Comparison of ENCODE assay signal across 29 cellular contexts in genomic region chr2:117411983-117412382, GRCh38.
DNase-seq lines count a peak whose midpoint lies in the region; ATAC-seq and TF ChIP-seq lines count a peak whose summit lies in the region.
"Had no signal": no experiment of that assay in that cellular context is flagged by ENCODE, and none has a peak within 500 bp of the region (broad histone marks: within the 10 kb centered on the region; RNA-seq: fewer than 3 reads in every experiment).

No MANE protein-coding gene starts in this region.

- no peaks in the 10 kb centered on the region for H3K79me2 ChIP-seq in OCI-LY3 (ENCODE audit: low read length)

- H3K4me3 ChIP-seq in OCI-LY3 (ENCODE audit: low read length): no peak overlapping the region
- H3K4me3 ChIP-seq: ovary, upper lobe of left lung had no signal

- H3K4me2 ChIP-seq in OCI-LY3 (ENCODE audit: low read length): no peak overlapping the region

- no peak overlapping the region for H3K9ac ChIP-seq in OCI-LY3 (ENCODE audit: low read length)

- DNase-seq in left kidney (ENCODE audit: low read depth, low spot score) (peak; percentile 16), NCI-H1417 (lab: John Stamatoyannopoulos, UW) (no peak), activated gamma-delta T cell treated with Interleukin-2 at 50 U/mL for 16 hours (no peak)
- DNase-seq in activated T-helper 2 cell treated with anti-CD3 and anti-CD28 coated beads, Interferon-gamma antibody, Interleukin-2, Interleukin-4, amounts not matched to agents 10 μg/mL and 5 μg/mL and 100 μg/mL, durations not matched to agents 14 hours and 24 hours and 36 hours (ENCODE audit: low spot score): no peak
- DNase-seq: activated CD4-positive, alpha-beta T cell treated with anti-CD3 and anti-CD28 coated beads for 36 hours; activated CD8-positive, alpha-beta memory T cell treated with anti-CD3 and anti-CD28 coated beads for 24 hours; activated naive CD4-positive, alpha-beta T cell treated with anti-CD3 and anti-CD28 coated beads for 36 hours; activated T-cell treated with anti-CD3 and anti-CD28 coated beads, Interleukin-2, amount 50 U/mL, for 24 hours; amniotic stem cell; CD4-positive, CD25-positive, alpha-beta regulatory T cell; cortex of kidney; DMS79; glutamatergic neuron; left cardiac atrium; mesendoderm; naive B cell; NCI-H1417 treated with DMSO at 0.1 percent for 48 hours; NCI-H2171; NCI-H526 treated with DMSO at 0.1 percent for 48 hours; ovary; SHP77 treated with DMSO at 0.1 percent for 48 hours; stimulated activated CD8-positive, alpha-beta memory T cell treated with anti-CD3 and anti-CD28 coated beads, Interleukin-4, amount 100 ng/mL, for 48 hours; T-cell; upper lobe of left lung had no signal

- H3K27me3 Mint-ChIP-seq in activated T-helper 2 cell treated with anti-CD3 and anti-CD28 coated beads, Interferon-gamma antibody, Interleukin-2, Interleukin-4, amounts not matched to agents 10 μg/mL and 5 μg/mL and 100 μg/mL, durations not matched to agents 14 hours and 24 hours and 36 hours (ENCODE audit: low read depth): no peaks in the 10 kb centered on the region
- H3K27me3 Mint-ChIP-seq: activated CD4-positive, alpha-beta T cell treated with anti-CD3 and anti-CD28 coated beads for 36 hours; activated T-cell treated with anti-CD3 and anti-CD28 coated beads, Interleukin-2, amount 50 U/mL, for 24 hours; CD4-positive, CD25-positive, alpha-beta regulatory T cell; naive B cell; T-cell had no signal

- H3K4me1 Mint-ChIP-seq in activated T-helper 2 cell treated with anti-CD3 and anti-CD28 coated beads, Interferon-gamma antibody, Interleukin-2, Interleukin-4, amounts not matched to agents 10 μg/mL and 5 μg/mL and 100 μg/mL, durations not matched to agents 14 hours and 24 hours and 36 hours (ENCODE audit: low read depth): no peaks in the 10 kb centered on the region
- H3K4me1 Mint-ChIP-seq: activated CD4-positive, alpha-beta T cell treated with anti-CD3 and anti-CD28 coated beads for 36 hours; CD4-positive, CD25-positive, alpha-beta regulatory T cell; naive B cell; T-cell had no signal

- no peak overlapping the region for H3K27ac Mint-ChIP-seq in activated T-helper 2 cell treated with anti-CD3 and anti-CD28 coated beads, Interferon-gamma antibody, Interleukin-2, Interleukin-4, amounts not matched to agents 10 μg/mL and 5 μg/mL and 100 μg/mL, durations not matched to agents 14 hours and 24 hours and 36 hours
- H3K27ac Mint-ChIP-seq: activated CD4-positive, alpha-beta T cell treated with anti-CD3 and anti-CD28 coated beads for 36 hours; activated naive CD4-positive, alpha-beta T cell treated with anti-CD3 and anti-CD28 coated beads for 36 hours; activated T-cell treated with anti-CD3 and anti-CD28 coated beads, Interleukin-2, amount 50 U/mL, for 24 hours; CD4-positive, CD25-positive, alpha-beta regulatory T cell; naive B cell; T-cell had no signal

- TF ChIP-seq CTCF in 22Rv1 (IDR thresholded peaks at IDR 0.05) (peak; percentile 13; the same call in 1 of the 2 replicates), GM12872 (IDR thresholded peaks at IDR 0.05; ENCODE audit: insufficient read depth, low read depth, low read length) (0 out of 3 replicates have a peak, but pooled peaks have one; percentile 5), OCI-LY3 (IDR thresholded peaks at IDR 0.05; ENCODE audit: low read depth, low read length) (peak; percentile 40)

- H3K9me3 Mint-ChIP-seq in activated T-helper 2 cell treated with anti-CD3 and anti-CD28 coated beads, Interferon-gamma antibody, Interleukin-2, Interleukin-4, amounts not matched to agents 10 μg/mL and 5 μg/mL and 100 μg/mL, durations not matched to agents 14 hours and 24 hours and 36 hours: peaks cover 11% of the 10 kb centered on the region
- H3K9me3 Mint-ChIP-seq: activated naive CD4-positive, alpha-beta T cell treated with anti-CD3 and anti-CD28 coated beads for 36 hours had no signal

- no peaks in the 10 kb centered on the region for H3K9me3 ChIP-seq in OCI-LY3 (ENCODE audit: insufficient read depth, low read length)
- H3K9me3 ChIP-seq: ovary, upper lobe of left lung had no signal

- no peaks in the 10 kb centered on the region for H3K36me3 Mint-ChIP-seq in activated T-helper 2 cell treated with anti-CD3 and anti-CD28 coated beads, Interferon-gamma antibody, Interleukin-2, Interleukin-4, amounts not matched to agents 10 μg/mL and 5 μg/mL and 100 μg/mL, durations not matched to agents 14 hours and 24 hours and 36 hours (ENCODE audit: low read depth)
- H3K36me3 Mint-ChIP-seq: CD4-positive, CD25-positive, alpha-beta regulatory T cell; naive B cell; T-cell had no signal

- no peak overlapping the region for H3K4me3 Mint-ChIP-seq in activated T-helper 2 cell treated with anti-CD3 and anti-CD28 coated beads, Interferon-gamma antibody, Interleukin-2, Interleukin-4, amounts not matched to agents 10 μg/mL and 5 μg/mL and 100 μg/mL, durations not matched to agents 14 hours and 24 hours and 36 hours (ENCODE audit: low read depth)
- H3K4me3 Mint-ChIP-seq: activated CD4-positive, alpha-beta T cell treated with anti-CD3 and anti-CD28 coated beads for 36 hours; activated naive CD4-positive, alpha-beta T cell treated with anti-CD3 and anti-CD28 coated beads for 36 hours; activated T-cell treated with anti-CD3 and anti-CD28 coated beads, Interleukin-2, amount 50 U/mL, for 24 hours; CD4-positive, CD25-positive, alpha-beta regulatory T cell; naive B cell; T-cell had no signal

- H3K27me3 ChIP-seq in OCI-LY3 (ENCODE audit: low read depth, low read length): no peaks in the 10 kb centered on the region
- H3K27me3 ChIP-seq: ovary, upper lobe of left lung had no signal

- intact Hi-C loops in activated T-helper 2 cell treated with anti-CD3 and anti-CD28 coated beads, Interferon-gamma antibody, Interleukin-2, Interleukin-4, amounts not matched to agents 10 μg/mL and 5 μg/mL and 100 μg/mL, durations not matched to agents 14 hours and 24 hours and 36 hours (cut with micrococcal nuclease): no loop called here

- no peak for ATAC-seq in HG03342 (IDR thresholded peaks at IDR 0.05; ENCODE audit: unreplicated experiment)
- ATAC-seq: activated CD4-positive, alpha-beta T cell treated with anti-CD3 and anti-CD28 coated beads for 36 hours; left cardiac atrium; sciatic nerve; T-cell had no signal

- H3K27ac ChIP-seq in 22Rv1 (no peak overlapping the region), OCI-LY3 (ENCODE audit: low read length) (no peak overlapping the region)
- H3K27ac ChIP-seq: ovary, upper lobe of left lung had no signal

- no peak overlapping the region for H2AFZ ChIP-seq in OCI-LY3 (ENCODE audit: low read depth, low read length)

- H4K20me1 ChIP-seq in OCI-LY3 (ENCODE audit: insufficient read depth, low read length): no peaks in the 10 kb centered on the region

- H3K36me3 ChIP-seq in OCI-LY3 (replicated peaks; ENCODE audit: low read depth, low read length): no peaks in the 10 kb centered on the region
- H3K36me3 ChIP-seq: ovary, upper lobe of left lung had no signal

- no peaks in the 10 kb centered on the region for H3K4me1 ChIP-seq in OCI-LY3 (ENCODE audit: low read length)
